In genomic region chr2:154368148-154368547, GRCh38 we compare ENCODE assay signal across 29 cellular contexts.
"Had no signal": no experiment of that assay in that cellular context is flagged by ENCODE, and none has a peak within 500 bp of the region (broad histone marks: within the 10 kb centered on the region; RNA-seq: fewer than 3 reads in every experiment).

No MANE protein-coding gene starts in this region.

- H3K27ac ChIP-seq: lower lobe of right lung, ovary, right atrium auricular region, right lobe of liver, skin epidermis, stomach, testis, thyroid gland, transverse colon, upper lobe of left lung, vagina had no signal

- H3K27ac Mint-ChIP-seq: naive B cell; natural killer cell; nephron progenitor cell; progenitor cell of endocrine pancreas; stimulated activated naive B cell treated with anti-CD40 and anti-IgM and Interleukin-4, amounts not matched to agents 10 μg/mL and 1 μg/mL and 100 μg/mL, for 72 hours had no signal

- H3K27me3 ChIP-seq: ovary, right atrium auricular region, right lobe of liver, stomach, testis, thyroid gland, transverse colon, upper lobe of left lung, vagina had no signal

- H3K36me3 ChIP-seq: lower lobe of right lung, ovary, right atrium auricular region, right lobe of liver, stomach, thyroid gland, transverse colon, upper lobe of left lung, vagina had no signal

- H3K4me1 ChIP-seq: lower lobe of right lung, right atrium auricular region, right lobe of liver, stomach, testis, thyroid gland, transverse colon, upper lobe of left lung, vagina had no signal

- ATAC-seq: left lobe of liver; lower lobe of right lung; mucosa of descending colon; natural killer cell; right lobe of liver; stimulated activated naive B cell treated with anti-CD40 and anti-IgM and Interleukin-4, amounts not matched to agents 10 μg/mL and 1 μg/mL and 100 μg/mL, for 72 hours; stimulated activated naive CD8-positive, alpha-beta T cell treated with anti-CD3 and anti-CD28 coated beads, Interleukin-15, Interleukin-2, amounts not matched to agents 100 U/mL and 50 U/mL, for 24 hours had no signal

- H3K4me3 ChIP-seq: lower lobe of right lung, mucosa of descending colon, ovary, right atrium auricular region, right lobe of liver, skin epidermis, stomach, testis, thyroid gland, transverse colon, upper lobe of left lung, vagina had no signal

- H3K27me3 Mint-ChIP-seq: naive B cell; progenitor cell of endocrine pancreas; stimulated activated naive B cell treated with anti-CD40 and anti-IgM and Interleukin-4, amounts not matched to agents 10 μg/mL and 1 μg/mL and 100 μg/mL, for 72 hours had no signal

- H3K36me3 Mint-ChIP-seq: naive B cell; natural killer cell; stimulated activated naive B cell treated with anti-CD40 and anti-IgM and Interleukin-4, amounts not matched to agents 10 μg/mL and 1 μg/mL and 100 μg/mL, for 72 hours had no signal

- H3K4me3 Mint-ChIP-seq: naive B cell; natural killer cell; nephron progenitor cell; stimulated activated naive B cell treated with anti-CD40 and anti-IgM and Interleukin-4, amounts not matched to agents 10 μg/mL and 1 μg/mL and 100 μg/mL, for 72 hours had no signal

- H3K9me3 ChIP-seq: lower lobe of right lung, mucosa of descending colon, ovary, right atrium auricular region, right lobe of liver, stomach, testis, thyroid gland, transverse colon, upper lobe of left lung, vagina had no signal

- DNase-seq: hippocampal formation; kidney glomerular epithelial cell; left cardiac atrium; lower lobe of right lung; mammary epithelial cell; mesendoderm; midbrain; mucosa of descending colon; naive B cell; natural killer cell; nephron progenitor cell; ovary; right lobe of liver; stimulated activated CD4-positive, alpha-beta T cell treated with anti-CD3 and anti-CD28 coated beads, Interleukin-12 subunit alpha, Interleukin-12 subunit beta, amount 100 ng/mL, for 4 hours; stimulated activated CD4-positive, alpha-beta T cell treated with anti-CD3 and anti-CD28 coated beads, Interleukin-15, amount 100 ng/mL, for 24 hours; stimulated activated CD4-positive, alpha-beta T cell treated with anti-CD3 and anti-CD28 coated beads, Interleukin-2, amount 100 ng/mL, for 24 hours; stimulated activated CD4-positive, alpha-beta T cell treated with anti-CD3 and anti-CD28 coated beads, Interleukin-4, amount 100 ng/mL, for 1 hour; stimulated activated naive B cell treated with anti-CD40 and anti-IgM and Interleukin-4, amounts not matched to agents 10 μg/mL and 1 μg/mL and 100 μg/mL, for 72 hours; stimulated activated naive CD8-positive, alpha-beta T cell treated with anti-CD3 and anti-CD28 coated beads, Interleukin-15, Interleukin-2, amounts not matched to agents 100 U/mL and 50 U/mL, for 24 hours; stomach; testis; thyroid gland; transverse colon; upper lobe of left lung had no signal

- H3K9me3 Mint-ChIP-seq: nephron progenitor cell had no signal

- H3K4me1 Mint-ChIP-seq: naive B cell; natural killer cell; nephron progenitor cell; stimulated activated naive B cell treated with anti-CD40 and anti-IgM and Interleukin-4, amounts not matched to agents 10 μg/mL and 1 μg/mL and 100 μg/mL, for 72 hours had no signal
